Comparison of ENCODE assay signal across 24 cellular contexts in the genomic region with DNA sequence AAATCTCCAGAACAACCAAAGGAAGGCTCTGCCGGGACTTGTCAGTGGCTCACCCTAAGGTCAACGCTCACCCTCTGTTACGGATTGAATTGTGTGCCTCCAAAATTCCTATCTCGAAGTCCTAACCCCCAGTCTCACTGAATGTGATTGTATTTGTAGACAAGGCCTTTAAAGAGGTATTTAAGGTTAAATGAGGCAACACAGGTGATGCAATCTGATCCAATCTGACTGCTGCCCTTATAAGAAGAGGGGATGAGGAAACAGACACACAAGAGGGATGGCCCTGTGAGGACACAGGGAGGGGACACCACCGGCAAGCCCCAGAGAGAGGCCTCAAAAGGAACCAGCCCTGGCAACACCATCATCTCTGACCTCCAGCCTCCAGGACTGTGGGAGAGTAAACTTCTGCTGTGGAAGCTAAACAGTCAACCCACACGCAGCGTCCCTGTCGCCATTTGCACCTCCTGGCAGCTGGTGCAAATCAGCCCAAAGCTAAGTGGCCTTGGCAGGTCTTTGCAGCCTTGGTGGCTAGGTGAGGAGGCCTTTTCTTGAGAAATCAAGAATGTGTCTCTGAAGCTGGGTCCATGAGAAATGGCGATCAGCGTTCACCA. TPM values are rescaled to one million over a fixed set of nuclear protein-coding genes. Genes with fewer than 3 reads are reported as not detected.
"Had no signal": no experiment of that assay in that cellular context is flagged by ENCODE, and none has a peak within 500 bp of the region (broad histone marks: within the 10 kb centered on the region; RNA-seq: fewer than 3 reads in every experiment).

No MANE protein-coding gene starts in this region.

- H3K36me3 ChIP-seq: adrenal gland, breast epithelium, esophagus muscularis mucosa, heart right ventricle, left ventricle myocardium inferior, neural progenitor cell, ovary, right lobe of liver, upper lobe of left lung had no signal

- H3K36me3 Mint-ChIP-seq: neural progenitor cell; stimulated activated memory B cell treated with anti-CD40 and anti-IgM and Interleukin-4, amounts not matched to agents 10 μg/mL and 1 μg/mL and 100 μg/mL, for 72 hours had no signal

- DNase-seq: activated B cell treated with CpG ODN at 0.5 μM for 24 hours; activated CD4-positive, alpha-beta T cell treated with anti-CD3 and anti-CD28 coated beads for 48 hours; activated CD8-positive, alpha-beta memory T cell treated with anti-CD3 and anti-CD28 coated beads, Interleukin-2, amount 50 U/mL, for 4 hours; activated effector memory CD4-positive, alpha-beta T cell treated with anti-CD3 and anti-CD28 coated beads, Interleukin-2, amount 50 U/mL, for 16 hours; activated T-cell treated with anti-CD3 and anti-CD28 coated beads, Interleukin-2, amount 50 U/mL, for 72 hours; adrenal gland; effector memory CD4-positive, alpha-beta T cell; heart right ventricle; kidney glomerular epithelial cell; left ventricle myocardium inferior; ovary; right lobe of liver; stimulated activated CD4-positive, alpha-beta T cell treated with anti-CD3 and anti-CD28 coated beads, Interleukin-4, amount 100 ng/mL, for 24 hours; testis; upper lobe of left lung had no signal

- H3K9me3 ChIP-seq: adrenal gland, ovary, right lobe of liver, testis had no signal

- H3K4me1 ChIP-seq: breast epithelium, esophagus muscularis mucosa, left ventricle myocardium inferior, neural progenitor cell, right lobe of liver, testis had no signal

- H3K27ac ChIP-seq: adrenal gland, breast epithelium, esophagus muscularis mucosa, heart right ventricle, left ventricle myocardium inferior, neural progenitor cell, ovary, right lobe of liver, testis, upper lobe of left lung had no signal

- H3K27ac Mint-ChIP-seq: activated B cell treated with CpG ODN at 0.5 μM for 24 hours; activated T-cell treated with anti-CD3 and anti-CD28 coated beads, Interleukin-2, amount 50 U/mL, for 72 hours; dendritic cell treated with granulocyte-macrophage colony-stimulating factor and Interleukin-4, amounts not matched to agents 40 ng/mL and 50 ng/mL, for 4 days; neural progenitor cell; stimulated activated memory B cell treated with anti-CD40 and anti-IgM and Interleukin-4, amounts not matched to agents 10 μg/mL and 1 μg/mL and 100 μg/mL, for 72 hours had no signal

- H3K4me3 ChIP-seq: adrenal gland, breast epithelium, esophagus muscularis mucosa, heart right ventricle, left ventricle myocardium inferior, neural progenitor cell, ovary, right lobe of liver, testis, upper lobe of left lung had no signal

- H3K4me3 Mint-ChIP-seq: activated B cell treated with CpG ODN at 0.5 μM for 24 hours; activated T-cell treated with anti-CD3 and anti-CD28 coated beads, Interleukin-2, amount 50 U/mL, for 72 hours; dendritic cell treated with granulocyte-macrophage colony-stimulating factor and Interleukin-4, amounts not matched to agents 40 ng/mL and 50 ng/mL, for 4 days; neural progenitor cell; stimulated activated memory B cell treated with anti-CD40 and anti-IgM and Interleukin-4, amounts not matched to agents 10 μg/mL and 1 μg/mL and 100 μg/mL, for 72 hours had no signal

- H3K27me3 ChIP-seq: adrenal gland, neural progenitor cell, ovary, right lobe of liver, testis, upper lobe of left lung had no signal

- H3K4me1 Mint-ChIP-seq: neural progenitor cell had no signal

- ATAC-seq: activated naive CD4-positive, alpha-beta T cell treated with anti-CD3 and anti-CD28 coated beads, Interleukin-2, amount 50 U/mL, for 72 hours; activated T-cell treated with anti-CD3 and anti-CD28 coated beads, Interleukin-2, amount 50 U/mL, for 72 hours; heart right ventricle; stimulated activated memory B cell treated with anti-CD40 and anti-IgM and Interleukin-4, amounts not matched to agents 10 μg/mL and 1 μg/mL and 100 μg/mL, for 72 hours had no signal

RNA-seq across cellular contexts. Expression of a gene that starts 24.2 kb away (rescaled TPM):
- total RNA-seq: activated B cell treated with CpG ODN at 0.5 μM for 24 hours, astrocyte, chondrocyte, endothelial cell of umbilical vein, left ventricle myocardium inferior had no signal
- polyA plus RNA-seq: endothelial cell of umbilical vein had no signal

RNA-seq across cellular contexts. Expression of a gene that starts 32.1 kb away (rescaled TPM):
- total RNA-seq: activated B cell treated with CpG ODN at 0.5 μM for 24 hours, astrocyte, chondrocyte, endothelial cell of umbilical vein, esophagus muscularis mucosa, left ventricle myocardium inferior had no signal
- polyA plus RNA-seq: endothelial cell of umbilical vein had no signal
